ENCODE assay signal across 8 cellular contexts in the genomic region with DNA sequence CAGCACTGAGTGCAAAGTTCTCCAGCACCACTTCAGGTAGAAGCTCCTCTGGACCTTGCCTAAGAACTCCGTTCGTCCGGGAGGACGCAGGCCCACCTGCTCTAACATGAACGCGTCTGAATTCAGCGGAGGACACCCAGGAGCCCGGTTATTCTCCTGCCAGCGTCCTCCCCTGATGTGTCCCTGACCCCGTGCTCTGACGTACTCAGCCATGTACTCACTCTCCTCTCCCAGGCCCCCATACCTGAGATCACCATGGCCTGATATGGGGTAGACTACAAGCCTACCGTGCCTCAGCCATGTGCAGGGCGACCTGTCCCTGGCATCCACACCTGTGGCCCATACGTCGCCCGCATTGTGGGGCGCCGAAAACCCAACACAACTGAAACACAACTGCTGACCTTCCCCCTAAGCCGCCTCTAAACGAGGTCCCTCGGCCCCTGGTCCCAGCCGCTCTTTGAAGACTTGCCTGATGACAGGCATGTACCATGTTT. TPM values are rescaled to one million over a fixed set of nuclear protein-coding genes. Genes with fewer than 3 reads are reported as not detected.
DNase-seq lines count a peak whose midpoint lies in the region; ATAC-seq, FAIRE-seq and TF ChIP-seq lines count a peak whose summit lies in the region.

No MANE protein-coding gene starts in this region.

- intact Hi-C loops in PC-3 (cut with micrococcal nuclease) (loop anchor here (1.0 kb wide), 1 partner anchor 60 kb away; a partner anchor contains a TSS), endothelial cell of umbilical vein (cut with micrococcal nuclease) (loop anchor here (1.0 to 2.0 kb wide), 8 partner anchors 33 to 225 kb away; a partner anchor contains a TSS)

- H3K4me2 ChIP-seq in PC-3 (ENCODE audit: low read length) (peak overlapping the region; percentile 97), endothelial cell of umbilical vein (ENCODE audit: insufficient read depth, low read length) (peak overlapping the region; percentile 53), neural cell (ENCODE audit: low read length) (peak overlapping the region; percentile 91)

- CTCF ChIA-PET in PC-3 (lab: Charles Lee) (no interaction called here), endothelial cell of umbilical vein (lab: Charles Lee) (interaction anchor here (1.0 kb wide), 1 partner anchor 45 kb away, joined by 3 read pairs; a partner anchor contains a TSS)

- TF ChIP-seq EP300 in neural cell (conservative IDR thresholded peaks at IDR 0.05; ENCODE audit: poor library complexity, severe bottlenecking), result no peak

- H3K9me3 ChIP-seq in PC-3 (ENCODE audit: low read length) (no peaks in the 10 kb centered on the region), endothelial cell of umbilical vein (replicated peaks; ENCODE audit: control insufficient read depth, insufficient read depth, low read length) (no peaks in the 10 kb centered on the region), neural cell (ENCODE audit: low read length) (no peaks in the 10 kb centered on the region)

- H3K79me2 ChIP-seq in PC-3 (ENCODE audit: low read length), result peaks cover 36% of the 10 kb centered on the region
- peaks cover 10% of the 10 kb centered on the region for H3K79me2 ChIP-seq in endothelial cell of umbilical vein (ENCODE audit: control insufficient read depth, insufficient read depth, low read length)
- H3K79me2 ChIP-seq in neural cell (replicated peaks; ENCODE audit: insufficient read depth, low read length), result peaks cover 12% of the 10 kb centered on the region

- H4K20me1 ChIP-seq in PC-3 (ENCODE audit: low read length) (no peaks in the 10 kb centered on the region), endothelial cell of umbilical vein (replicated peaks; ENCODE audit: control insufficient read depth, extremely low read depth, insufficient read depth, low read length) (no peaks in the 10 kb centered on the region), neural cell (ENCODE audit: insufficient read depth) (no peaks in the 10 kb centered on the region)

- peak overlapping the region; percentile 82 for H3K9ac ChIP-seq in PC-3 (ENCODE audit: low read length)
- peak overlapping the region; percentile 49 for H3K9ac ChIP-seq in endothelial cell of umbilical vein (replicated peaks; ENCODE audit: extremely low read depth, insufficient read depth, low read length)
- H3K9ac ChIP-seq in neural cell (ENCODE audit: low read length), result peak overlapping the region; percentile 90

- BruUV-seq in PC-3 (replicated peaks; lab: Mats Ljungman, UMichigan) (TSS peak; percentile 82), endothelial cell of umbilical vein (replicated peaks; lab: Mats Ljungman, UMichigan) (no TSS peak)

- peak; percentile 4 for ATAC-seq in PC-3

- TF ChIP-seq RAD21 in neural cell (conservative IDR thresholded peaks at IDR 0.05), result no peak

- no peaks in the 10 kb centered on the region for H3K27me3 ChIP-seq in PC-3 (ENCODE audit: low read length)
- H3K27me3 ChIP-seq in endothelial cell of umbilical vein (ENCODE audit: control insufficient read depth in 2 of 2, insufficient read depth in 2 of 2, low read length in 2 of 2), result no peaks in the 10 kb centered on the region
- H3K27me3 ChIP-seq in neural cell (ENCODE audit: insufficient read depth, low read depth, low read length), result no peaks in the 10 kb centered on the region

- peak; percentile 52 for DNase-seq in NCI-H82 (lab: John Stamatoyannopoulos, UW)
- no peak for DNase-seq in NCI-H82 treated with DMSO at 0.1 percent for 48 hours (lab: John Stamatoyannopoulos, UW; ENCODE audit: unreplicated experiment)
- DNase-seq in PC-3, result no peak
- no peak for DNase-seq in endothelial cell of umbilical vein (ENCODE audit: low read depth, low spot score)
- no peak for DNase-seq in NCI-H1694 treated with DMSO at 0.1 percent for 48 hours (lab: John Stamatoyannopoulos, UW)
- DNase-seq in stimulated activated CD4-positive, alpha-beta T cell treated with anti-CD3 and anti-CD28 coated beads, Interleukin-15, amount 100 ng/mL, for 24 hours, result no peak
- DNase-seq in NCI-H2029 treated with DMSO at 0.1 percent for 48 hours (lab: John Stamatoyannopoulos, UW), result no peak

- H3K27ac ChIP-seq in PC-3 (ENCODE audit: low read length) (0 out of 2 replicates have a peak overlapping the region, but pooled peaks have one; percentile 0), endothelial cell of umbilical vein (ENCODE audit: insufficient read depth, low read depth, low read length) (peak overlapping the region; percentile 27), neural cell (ENCODE audit: low read length) (peak overlapping the region; percentile 89)

- FAIRE-seq in endothelial cell of umbilical vein (lab: Jason Lieb, UNC), result peak; percentile 18

- H2AFZ ChIP-seq in PC-3 (ENCODE audit: low read length), result peak overlapping the region; percentile 96
- H2AFZ ChIP-seq in endothelial cell of umbilical vein (ENCODE audit: low read depth, low read length), result peak overlapping the region; percentile 84
- peak overlapping the region; percentile 60 for H2AFZ ChIP-seq in neural cell (ENCODE audit: low read depth, low read length)

- no peaks in the 10 kb centered on the region for H3K9me2 ChIP-seq in PC-3 (replicated peaks; ENCODE audit: low read length)
- no peaks in the 10 kb centered on the region for H3K9me2 ChIP-seq in neural cell (ENCODE audit: insufficient read depth, low read length)

- H3K4me1 ChIP-seq in PC-3 (ENCODE audit: insufficient read depth, low read length) (peaks cover 17% of the 10 kb centered on the region), endothelial cell of umbilical vein (ENCODE audit: control insufficient read depth, extremely low read depth, insufficient read depth, low read length) (peaks cover 15% of the 10 kb centered on the region)

- POLR2A ChIA-PET in PC-3 (lab: Charles Lee; ENCODE audit: unreplicated experiment) (no interaction called here), endothelial cell of umbilical vein (lab: Charles Lee) (interaction anchor here (1.0 kb wide), 1 partner anchor 32 kb away, joined by 3 read pairs; a partner anchor contains a TSS)

- dilution Hi-C loops in endothelial cell of umbilical vein (cut with MboI; ENCODE audit: extremely low pct_ligation_motif_present, low sequenced_read_pairs), result no loop called here

- H3K36me3 ChIP-seq in PC-3 (ENCODE audit: low read depth, low read length) (no peaks in the 10 kb centered on the region), endothelial cell of umbilical vein (ENCODE audit: control insufficient read depth in 2 of 2, extremely low read depth in 1 of 2, insufficient read depth in 2 of 2, low read length in 2 of 2) (no peaks in the 10 kb centered on the region), neural cell (ENCODE audit: insufficient read depth, low read length) (no peaks in the 10 kb centered on the region)

- TF ChIP-seq CTCF in PC-3 (conservative IDR thresholded peaks at IDR 0.05; ENCODE audit: low read depth, low read length) (no peak), endothelial cell of umbilical vein (IDR thresholded peaks at IDR 0.05; ENCODE audit: extremely low read depth in 1 of 2, insufficient read depth in 1 of 2, low read depth in 1 of 2, low read length in 2 of 2) (no peak), neural cell (IDR thresholded peaks at IDR 0.05; ENCODE audit: poor library complexity, severe bottlenecking) (no peak)

- H3K4me3 ChIP-seq in PC-3 (ENCODE audit: low read length) (peak overlapping the region; percentile 78), endothelial cell of umbilical vein (replicated peaks in 1 of 3; ENCODE audit: insufficient read depth in 1 of 3, low read depth in 1 of 3, low read length in 3 of 3) (peak overlapping the region; percentile 51 to 93 (median 66)), neural cell (ENCODE audit: low read length) (peak overlapping the region; percentile 99)

- TF ChIP-seq POLR2A in endothelial cell of umbilical vein (IDR thresholded peaks at IDR 0.05; ENCODE audit: low read depth, low read length), result no peak

- H3K9me1 ChIP-seq in endothelial cell of umbilical vein (replicated peaks; ENCODE audit: control insufficient read depth, extremely low read depth, insufficient read depth, low read length), result no peaks in the 10 kb centered on the region

- H3F3A ChIP-seq in PC-3 (ENCODE audit: low read length, unreplicated experiment) (no peaks in the 10 kb centered on the region), neural cell (ENCODE audit: insufficient read depth, low read length, poor library complexity, severe bottlenecking) (no peaks in the 10 kb centered on the region)

RNA-seq across cellular contexts. Expression of a gene that starts 0.7 kb away (rescaled TPM):
- 49.2 and 73.8 TPM in 2 replicates for total RNA-seq in PC-3 (2014; rRNA removed)
- total RNA-seq in endothelial cell of umbilical vein, result 12.4 and 12.6 TPM in 2 replicates
- polyA plus RNA-seq in endothelial cell of umbilical vein, result 5.9 and 6.1 TPM in 2 replicates
- polyA plus RNA-seq in endothelial cell of umbilical vein (2011; cell fraction: cytosol; rRNA removed), result 8.2 and 8.3 TPM in 2 replicates
- 5.9 and 6.5 TPM in 2 replicates for polyA plus RNA-seq in endothelial cell of umbilical vein (2011; cell fraction: nucleus; rRNA removed)
- polyA plus RNA-seq in endothelial cell of umbilical vein (2012), result 7.4 and 9.2 TPM in 2 replicates
- polyA minus RNA-seq in endothelial cell of umbilical vein, result 9.9 and 11.0 TPM in 2 replicates
- polyA minus RNA-seq in endothelial cell of umbilical vein (2011; cell fraction: cytosol; rRNA and poly(A)+ RNA removed), result 16.2 TPM
- 3.3 and 5.6 TPM in 2 replicates for polyA minus RNA-seq in endothelial cell of umbilical vein (2011; cell fraction: nucleus; rRNA and poly(A)+ RNA removed)
- 17.9 and 29.6 TPM in 2 replicates for polyA plus RNA-seq in neural cell
- polyA minus RNA-seq in neural cell, result 33.8 and 38.7 TPM in 2 replicates

RNA-seq across cellular contexts. Expression of a gene that starts 12.2 kb away (rescaled TPM):
- total RNA-seq in PC-3 (2014; rRNA removed), result 2.2 TPM in 1 of 2 replicates, not detected in the other
- total RNA-seq in endothelial cell of umbilical vein, result 0.58 TPM in 1 of 2 replicates, not detected in the other
- not detected in 2 replicates for polyA plus RNA-seq in endothelial cell of umbilical vein
- not detected in 2 replicates for polyA plus RNA-seq in endothelial cell of umbilical vein (2011; cell fraction: cytosol; rRNA removed)
- not detected in 2 replicates for polyA plus RNA-seq in endothelial cell of umbilical vein (2011; cell fraction: nucleus; rRNA removed)
- polyA plus RNA-seq in endothelial cell of umbilical vein (2012), result not detected in 2 replicates
- not detected in 2 replicates for polyA minus RNA-seq in endothelial cell of umbilical vein
- polyA minus RNA-seq in endothelial cell of umbilical vein (2011; cell fraction: cytosol; rRNA and poly(A)+ RNA removed), result not detected
- 1.4 TPM in 1 of 2 replicates, not detected in the other for polyA minus RNA-seq in endothelial cell of umbilical vein (2011; cell fraction: nucleus; rRNA and poly(A)+ RNA removed)
- polyA plus RNA-seq in neural cell, result not detected in 2 replicates
- not detected in 2 replicates for polyA minus RNA-seq in neural cell

RNA-seq across cellular contexts. Expression of a gene that starts 20.6 kb away (rescaled TPM):
- total RNA-seq in PC-3 (2014; rRNA removed) (3,515 and 3,776 TPM in 2 replicates), endothelial cell of umbilical vein (945 and 993 TPM in 2 replicates)
- polyA plus RNA-seq in endothelial cell of umbilical vein (3,430 and 4,008 TPM in 2 replicates), neural cell (1,461 and 1,514 TPM in 2 replicates)
- polyA plus RNA-seq in endothelial cell of umbilical vein (2011; cell fraction: cytosol; rRNA removed), result 2,572 and 2,789 TPM in 2 replicates
- 713 and 831 TPM in 2 replicates for polyA plus RNA-seq in endothelial cell of umbilical vein (2011; cell fraction: nucleus; rRNA removed)
- polyA plus RNA-seq in endothelial cell of umbilical vein (2012), result 1,416 and 2,035 TPM in 2 replicates
- polyA minus RNA-seq in endothelial cell of umbilical vein (1,548 and 1,681 TPM in 2 replicates), neural cell (609 and 649 TPM in 2 replicates)
- 1,257 TPM for polyA minus RNA-seq in endothelial cell of umbilical vein (2011; cell fraction: cytosol; rRNA and poly(A)+ RNA removed)
- 223 and 251 TPM in 2 replicates for polyA minus RNA-seq in endothelial cell of umbilical vein (2011; cell fraction: nucleus; rRNA and poly(A)+ RNA removed)

RNA-seq across cellular contexts. Expression of a gene that starts 26.9 kb away (rescaled TPM):
- total RNA-seq in PC-3 (2014; rRNA removed), result 9.5 and 12.6 TPM in 2 replicates
- 1.4 and 1.7 TPM in 2 replicates for total RNA-seq in endothelial cell of umbilical vein
- polyA plus RNA-seq in endothelial cell of umbilical vein, result 1.6 and 2.8 TPM in 2 replicates
- 0.57 and 1.4 TPM in 2 replicates for polyA plus RNA-seq in endothelial cell of umbilical vein (2011; cell fraction: cytosol; rRNA removed)
- 0.59 and 0.67 TPM in 2 replicates for polyA plus RNA-seq in endothelial cell of umbilical vein (2011; cell fraction: nucleus; rRNA removed)
- polyA plus RNA-seq in endothelial cell of umbilical vein (2012), result 0.74 and 2.0 TPM in 2 replicates
- 0.49 and 0.92 TPM in 2 replicates for polyA minus RNA-seq in endothelial cell of umbilical vein
- 2.0 TPM for polyA minus RNA-seq in endothelial cell of umbilical vein (2011; cell fraction: cytosol; rRNA and poly(A)+ RNA removed)
- 0.77 TPM in 2 replicates for polyA minus RNA-seq in endothelial cell of umbilical vein (2011; cell fraction: nucleus; rRNA and poly(A)+ RNA removed)
- polyA plus RNA-seq in neural cell, result 4.5 and 9.8 TPM in 2 replicates
- 5.1 and 9.3 TPM in 2 replicates for polyA minus RNA-seq in neural cell

RNA-seq across cellular contexts. Expression of a gene that starts 32.2 kb away (rescaled TPM):
- total RNA-seq in PC-3 (2014; rRNA removed) (not detected in 2 replicates), endothelial cell of umbilical vein (4.1 and 4.2 TPM in 2 replicates)
- polyA plus RNA-seq in endothelial cell of umbilical vein (0.54 and 0.62 TPM in 2 replicates), neural cell (0.77 and 1.0 TPM in 2 replicates)
- 0.70 and 0.75 TPM in 2 replicates for polyA plus RNA-seq in endothelial cell of umbilical vein (2011; cell fraction: cytosol; rRNA removed)
- 1.2 and 1.5 TPM in 2 replicates for polyA plus RNA-seq in endothelial cell of umbilical vein (2011; cell fraction: nucleus; rRNA removed)
- 2.2 and 2.7 TPM in 2 replicates for polyA plus RNA-seq in endothelial cell of umbilical vein (2012)
- polyA minus RNA-seq in endothelial cell of umbilical vein (3.8 and 4.4 TPM in 2 replicates), neural cell (14.1 and 15.6 TPM in 2 replicates)
- polyA minus RNA-seq in endothelial cell of umbilical vein (2011; cell fraction: cytosol; rRNA and poly(A)+ RNA removed), result not detected
- polyA minus RNA-seq in endothelial cell of umbilical vein (2011; cell fraction: nucleus; rRNA and poly(A)+ RNA removed), result 3.7 and 5.1 TPM in 2 replicates

Comparison
In these comparisons a context has a peak if more than half of its experiments do, and no peak if none do; other contexts are left out.
1. H3K27ac ChIP-seq: peak in every context shown above with its lines; median percentile 89 in neural cell; 27 in endothelial cell of umbilical vein; 0 in PC-3.